ENCODE assay signal across 8 cellular contexts in the genomic region with DNA sequence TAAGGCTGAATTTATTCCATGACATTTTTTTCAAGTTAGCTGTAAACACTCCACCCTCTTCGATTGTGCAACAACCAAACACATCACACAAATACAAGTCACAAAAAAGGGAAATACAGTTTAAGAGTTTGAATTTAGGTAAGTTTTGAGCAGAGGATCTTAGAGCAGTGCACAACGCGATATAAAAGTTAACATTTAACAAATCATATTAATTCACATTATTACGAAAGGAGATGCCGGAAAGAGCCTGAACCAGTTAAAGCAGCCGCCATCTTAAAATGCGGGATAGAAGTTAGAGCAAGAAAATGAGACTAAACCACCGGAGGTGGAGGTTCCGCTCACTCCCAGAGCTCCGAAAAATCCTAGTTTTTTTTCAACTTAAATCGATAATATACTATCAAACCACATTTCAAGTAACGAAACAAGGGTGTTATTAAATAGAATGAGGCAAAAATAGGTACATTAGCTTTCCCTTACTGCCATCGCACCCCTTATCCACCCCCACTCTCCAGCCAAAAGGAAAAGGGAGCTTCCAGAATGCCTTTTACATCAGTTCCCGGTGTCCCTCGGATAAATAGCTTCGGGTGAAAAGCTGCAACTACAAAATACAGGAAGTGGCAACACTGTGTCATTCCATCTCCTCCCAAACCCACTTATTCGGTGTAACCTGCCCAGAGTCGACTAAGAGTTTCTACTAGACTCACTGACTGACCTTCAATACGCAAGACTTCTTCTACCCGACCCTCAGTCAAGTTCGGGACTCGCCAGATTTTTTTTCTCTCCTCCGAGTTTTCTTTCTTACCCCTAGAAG. TPM values are rescaled to one million over a fixed set of nuclear protein-coding genes. Genes with fewer than 3 reads are reported as not detected.
DNase-seq lines count a peak whose midpoint lies in the region; ATAC-seq and TF ChIP-seq lines count a peak whose summit lies in the region.

No MANE protein-coding gene starts in this region.

- H3K4me3 Mint-ChIP-seq in activated CD8-positive, alpha-beta T cell treated with anti-CD3 and anti-CD28 coated beads for 36 hours = no peak overlapping the region
- H3K4me3 Mint-ChIP-seq in neural progenitor cell = no peak overlapping the region

- H3K36me3 Mint-ChIP-seq in activated CD8-positive, alpha-beta T cell treated with anti-CD3 and anti-CD28 coated beads for 36 hours (ENCODE audit: low read depth) = peaks cover 36% of the 10 kb centered on the region
- peaks cover 35% of the 10 kb centered on the region for H3K36me3 Mint-ChIP-seq in neural progenitor cell

- ATAC-seq in activated CD8-positive, alpha-beta T cell treated with anti-CD3 and anti-CD28 coated beads for 36 hours = no peak
- ATAC-seq in HG03097 (IDR thresholded peaks at IDR 0.05; ENCODE audit: low FRiP score, unreplicated experiment) = no peak
- ATAC-seq in sciatic nerve = no peak

- POLR2A ChIA-PET in activated CD8-positive, alpha-beta T cell treated with anti-CD3 and anti-CD28 coated beads for 36 hours (lab: Charles Lee) = interaction anchor here (0.9 to 5.7 kb wide), 8 partner anchors 9 to 324 kb away, joined by 3 to 100 read pairs (median 16); a partner anchor contains a TSS

- H3K27me3 Mint-ChIP-seq in activated CD8-positive, alpha-beta T cell treated with anti-CD3 and anti-CD28 coated beads for 36 hours = no peaks in the 10 kb centered on the region
- peaks cover 3% of the 10 kb centered on the region for H3K27me3 Mint-ChIP-seq in neural progenitor cell (ENCODE audit: insufficient read depth, low read depth)

- H3K4me3 ChIP-seq in fibroblast of lung (replicated peaks in 1 of 4; ENCODE audit: control extremely low read depth in 1 of 4, insufficient read depth in 1 of 4, low read depth in 3 of 4, low read length in 4 of 4) (peak overlapping the region; percentile 86 to 97 (median 95)), neural progenitor cell (peak overlapping the region; percentile 93)

- peaks cover 34% of the 10 kb centered on the region for H3K4me1 Mint-ChIP-seq in activated CD8-positive, alpha-beta T cell treated with anti-CD3 and anti-CD28 coated beads for 36 hours (ENCODE audit: low read depth)
- H3K4me1 Mint-ChIP-seq in neural progenitor cell = peaks cover 16% of the 10 kb centered on the region

- H3K9ac ChIP-seq in fibroblast of lung (ENCODE audit: insufficient read depth, low read length) (peak overlapping the region; percentile 100), neural progenitor cell (peak overlapping the region; percentile 98)

- H3K79me2 ChIP-seq in fibroblast of lung (ENCODE audit: control insufficient read depth, insufficient read depth, low read length) (peaks cover 71% of the 10 kb centered on the region), neural progenitor cell (ENCODE audit: low read depth) (peaks cover 88% of the 10 kb centered on the region)

- H4K20me1 ChIP-seq in fibroblast of lung (ENCODE audit: control insufficient read depth, extremely low read depth, insufficient read depth, low read length) (peaks cover 7% of the 10 kb centered on the region), neural progenitor cell (ENCODE audit: low read depth) (peaks cover 59% of the 10 kb centered on the region)

- H2AFZ ChIP-seq in fibroblast of lung (ENCODE audit: low read length) (no peak overlapping the region), neural progenitor cell (replicated peaks) (no peak overlapping the region)

- no peaks in the 10 kb centered on the region for H3K9me3 ChIP-seq in fibroblast of lung (ENCODE audit: control insufficient read depth, insufficient read depth, low read depth, low read length)
- no peaks in the 10 kb centered on the region for H3K9me3 ChIP-seq in neural progenitor cell (ENCODE audit: low read depth)

- CTCF ChIA-PET in activated CD8-positive, alpha-beta T cell treated with anti-CD3 and anti-CD28 coated beads for 36 hours (lab: Charles Lee) = interaction anchor here (0.9 to 1.2 kb wide), 3 partner anchors 8 to 175 kb away, joined by 3 to 5 read pairs (median 4); a partner anchor contains a TSS

- no peaks in the 10 kb centered on the region for H3K9me3 Mint-ChIP-seq in activated CD8-positive, alpha-beta T cell treated with anti-CD3 and anti-CD28 coated beads for 36 hours
- peaks cover 20% of the 10 kb centered on the region for H3K9me3 Mint-ChIP-seq in neural progenitor cell

- no peak overlapping the region for H3K27ac Mint-ChIP-seq in activated CD8-positive, alpha-beta T cell treated with anti-CD3 and anti-CD28 coated beads for 36 hours
- H3K27ac Mint-ChIP-seq in neural progenitor cell = no peak overlapping the region

- H3K36me3 ChIP-seq in fibroblast of lung (ENCODE audit: control insufficient read depth, insufficient read depth, low read length) (no peaks in the 10 kb centered on the region), neural progenitor cell (no peaks in the 10 kb centered on the region)

- DNase-seq in A172 (ENCODE audit: low spot score) (peak; percentile 66), ELR (ENCODE audit: low read depth) (peak; percentile 85), NCI-H2171 (lab: John Stamatoyannopoulos, UW) (peak; percentile 2), fibroblast of lung (ENCODE audit: low read depth in 2 of 2) (peak; percentile 73 to 83), neural progenitor cell (ENCODE audit: low spot score) (peak; percentile 25), sciatic nerve (ENCODE audit: low spot score) (no peak)
- peak; percentile 59 for DNase-seq in activated CD8-positive, alpha-beta T cell treated with anti-CD3 and anti-CD28 coated beads for 36 hours

- peaks cover 38% of the 10 kb centered on the region for H3F3A ChIP-seq in neural progenitor cell (ENCODE audit: low read depth)

- peak overlapping the region; percentile 49 for H3K4me2 ChIP-seq in fibroblast of lung (ENCODE audit: extremely low read depth, insufficient read depth, low read length)
- H3K4me2 ChIP-seq in neural progenitor cell = peak overlapping the region; percentile 79

- H3K27me3 ChIP-seq in fibroblast of lung (ENCODE audit: control insufficient read depth, insufficient read depth, low read length) (no peaks in the 10 kb centered on the region), neural progenitor cell (no peaks in the 10 kb centered on the region)

- H3K27ac ChIP-seq in fibroblast of lung (ENCODE audit: insufficient read depth, low read length) = peak overlapping the region; percentile 99
- peak overlapping the region; percentile 99 for H3K27ac ChIP-seq in neural progenitor cell

- H3K4me1 ChIP-seq in fibroblast of lung (ENCODE audit: control insufficient read depth, extremely low read depth, insufficient read depth, low read length) = peaks cover 8% of the 10 kb centered on the region
- H3K4me1 ChIP-seq in neural progenitor cell = peaks cover 35% of the 10 kb centered on the region

- intact Hi-C loops in activated CD8-positive, alpha-beta T cell treated with anti-CD3 and anti-CD28 coated beads for 36 hours (cut with micrococcal nuclease) = loop anchor here (5.0 to 10.0 kb wide), 2 partner anchors 201 to 323 kb away; a partner anchor contains a TSS
- intact Hi-C loops in sciatic nerve (cut with DNase I) = no loop called here

- TF ChIP-seq CTCF in activated CD8-positive, alpha-beta T cell treated with anti-CD3 and anti-CD28 coated beads for 36 hours (IDR thresholded peaks at IDR 0.05) = no peak
- TF ChIP-seq CTCF in fibroblast of lung (conservative IDR thresholded peaks at IDR 0.05 in 1 of 2, IDR thresholded peaks at IDR 0.05 in 1 of 2; ENCODE audit: low read depth in 1 of 2, low read length in 2 of 2) = no peak
- no peak for TF ChIP-seq CTCF in neural progenitor cell (IDR thresholded peaks at IDR 0.05)

RNA-seq across cellular contexts. Expression of a gene that starts 1.9 kb away (rescaled TPM):
- total RNA-seq in A172 (2014; rRNA removed; shearing (Covaris generic)) = 319 and 360 TPM in 2 replicates
- 100 to 1,000 TPM; 410 to 427 TPM for total RNA-seq in activated CD8-positive, alpha-beta T cell treated with anti-CD3 and anti-CD28 coated beads for 36 hours
- total RNA-seq in fibroblast of lung (397 and 403 TPM in 2 replicates), neural progenitor cell (ENCODE audit: low replicate concordance) (472 and 573 TPM in 2 replicates), sciatic nerve (278 TPM)
- polyA plus RNA-seq in fibroblast of lung = 427 and 460 TPM in 2 replicates
- polyA plus RNA-seq in fibroblast of lung (2012) = 292 and 322 TPM in 2 replicates
- polyA minus RNA-seq in fibroblast of lung (ENCODE audit: low replicate concordance) = 144 and 180 TPM in 2 replicates

RNA-seq across cellular contexts. Expression of a gene that starts 43.3 kb away (rescaled TPM):
- total RNA-seq in A172 (2014; rRNA removed; shearing (Covaris generic)) = 67.8 and 105 TPM in 2 replicates
- 10 to 100 TPM; 31.1 to 32.3 TPM for total RNA-seq in activated CD8-positive, alpha-beta T cell treated with anti-CD3 and anti-CD28 coated beads for 36 hours
- 30.3 and 46.2 TPM in 2 replicates for total RNA-seq in fibroblast of lung
- polyA plus RNA-seq in fibroblast of lung = 30.8 and 35.1 TPM in 2 replicates
- polyA plus RNA-seq in fibroblast of lung (2012) = 32.5 and 36.6 TPM in 2 replicates
- polyA minus RNA-seq in fibroblast of lung (ENCODE audit: low replicate concordance) = 9.0 and 22.7 TPM in 2 replicates
- 44.0 and 78.6 TPM in 2 replicates for total RNA-seq in neural progenitor cell (ENCODE audit: low replicate concordance)
- 20.5 TPM for total RNA-seq in sciatic nerve
